Comparison of ENCODE assay signal across 9 cellular contexts in the genomic region with DNA sequence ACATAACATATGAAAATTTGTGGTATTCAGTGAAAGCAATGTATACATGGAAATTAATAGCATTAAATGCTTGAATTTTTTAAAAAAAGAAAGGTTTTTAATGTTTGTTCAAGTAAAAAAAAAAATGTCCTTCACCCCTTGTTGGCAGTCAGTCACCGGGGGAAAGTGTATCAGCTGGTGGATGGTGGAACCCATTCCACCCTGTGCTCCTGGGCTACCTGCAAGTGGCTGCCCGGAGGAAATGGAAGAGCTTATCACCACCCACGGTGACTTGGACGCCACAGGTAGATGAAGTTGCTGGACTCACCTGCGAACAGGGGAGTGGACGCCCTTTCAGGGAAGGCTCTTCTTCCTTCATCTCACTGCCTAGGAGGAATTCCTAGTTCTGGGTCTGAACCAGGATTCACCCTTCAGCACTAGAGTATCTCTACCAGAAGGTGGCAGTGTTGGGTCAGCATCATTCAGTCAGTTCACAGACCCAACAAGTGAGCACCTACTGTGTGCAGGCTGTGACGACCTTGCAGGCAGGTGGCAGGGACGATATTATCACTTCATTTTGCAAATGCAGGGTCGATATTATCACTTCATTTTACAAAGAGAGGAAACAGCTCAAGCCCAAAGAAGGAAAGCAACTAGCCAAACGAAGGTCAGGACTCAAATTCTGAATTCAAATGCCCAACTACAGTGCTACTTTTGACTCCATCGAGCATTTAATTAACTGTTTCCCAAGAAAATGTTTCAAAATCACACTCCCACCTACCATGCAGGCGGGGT. TPM values are rescaled to one million over a fixed set of nuclear protein-coding genes. Genes with fewer than 3 reads are reported as not detected.
A peak's percentile ranks its signal among the peaks of the same experiment; 100 is the strongest.
DNase-seq lines count a peak whose midpoint lies in the region; ATAC-seq, FAIRE-seq and TF ChIP-seq lines count a peak whose summit lies in the region.
"Had no signal": no experiment of that assay in that cellular context is flagged by ENCODE, and none has a peak within 500 bp of the region (broad histone marks: within the 10 kb centered on the region; RNA-seq: fewer than 3 reads in every experiment).

No MANE protein-coding gene starts in this region.

- no peak overlapping the region for H3K27ac ChIP-seq in DND-41 (ENCODE audit: low read length)

- peak; percentile 48 for DNase-seq in DND-41
- DNase-seq in HTR-8/SVneo (ENCODE audit: insufficient read length, low spot score): peak; percentile 74
- peak; percentile 54 for DNase-seq in RKO (ENCODE audit: low spot score)
- DNase-seq in MCF 10A (ENCODE audit: unreplicated experiment): peak; percentile 73
- DNase-seq in stimulated activated CD4-positive, alpha-beta T cell treated with anti-CD3 and anti-CD28 coated beads, Interleukin-2, amount 100 ng/mL, for 4 hours (ENCODE audit: low read depth): peak; percentile 6
- DNase-seq: activated B cell treated with CpG ODN at 0.5 μM for 24 hours had no signal

- no peaks in the 10 kb centered on the region for H3K9me3 ChIP-seq in DND-41 (ENCODE audit: insufficient read depth, low read length, severe bottlenecking)

- no TSS peak for BruUV-seq in MCF 10A (replicated peaks; lab: Mats Ljungman, UMichigan)

- no peaks in the 10 kb centered on the region for H3K79me2 ChIP-seq in DND-41 (ENCODE audit: insufficient read depth, low read length)

- no peaks in the 10 kb centered on the region for H3K4me1 Mint-ChIP-seq in MCF 10A (ENCODE audit: insufficient read depth, unreplicated experiment)

- no peaks in the 10 kb centered on the region for H3K36me3 Mint-ChIP-seq in MCF 10A (ENCODE audit: insufficient read depth, unreplicated experiment)

- no peak overlapping the region for H3K4me2 ChIP-seq in DND-41 (ENCODE audit: insufficient read depth, low read length)

- ATAC-seq in DND-41 (ENCODE audit: insufficient read depth, low read depth) (0 out of 3 replicates have a peak, but pooled peaks have one; percentile 27), HG02623 (IDR thresholded peaks at IDR 0.05; ENCODE audit: unreplicated experiment) (no peak), HG03097 (IDR thresholded peaks at IDR 0.05; ENCODE audit: low FRiP score, unreplicated experiment) (no peak)

- peaks cover 14% of the 10 kb centered on the region for H3K4me1 ChIP-seq in DND-41 (ENCODE audit: insufficient read depth, low read length)

- FAIRE-seq in HTR-8/SVneo (lab: Jason Lieb, UNC): peak; percentile 26
- FAIRE-seq in islet of Langerhans (lab: Jason Lieb, UNC): peak; percentile 62

- no peak overlapping the region for H3K9ac ChIP-seq in DND-41 (ENCODE audit: low read depth, low read length)

- POLR2A ChIA-PET in MCF 10A (lab: Yijun Ruan, JAX): interaction anchor here (1.2 to 2.9 kb wide), 2 partner anchors 141 to 180 kb away, joined by 3 to 12 read pairs; partner anchors contain the start of gene CENPA

- no peak overlapping the region for H3K4me3 ChIP-seq in DND-41 (ENCODE audit: low read depth in 1 of 2, low read length in 2 of 2)

- no peak overlapping the region for H3K4me3 Mint-ChIP-seq in MCF 10A (ENCODE audit: unreplicated experiment)
- H3K4me3 Mint-ChIP-seq: activated B cell treated with CpG ODN at 0.5 μM for 24 hours had no signal

- TF ChIP-seq CTCF in DND-41 (IDR thresholded peaks at IDR 0.05; ENCODE audit: borderline replicate concordance, extremely low read depth, low read length, poor library complexity, severe bottlenecking): peak; percentile 84
- TF ChIP-seq CTCF in MCF 10A (IDR thresholded peaks at IDR 0.05; ENCODE audit: unreplicated experiment): peak; percentile 83

- H2AFZ ChIP-seq in DND-41 (ENCODE audit: low read depth, low read length): no peak overlapping the region

- H3K9me3 Mint-ChIP-seq in MCF 10A (ENCODE audit: unreplicated experiment): no peaks in the 10 kb centered on the region

- H3K27me3 ChIP-seq in DND-41 (ENCODE audit: insufficient read depth, low read length, poor library complexity): no peaks in the 10 kb centered on the region

- H3K27ac Mint-ChIP-seq in MCF 10A (ENCODE audit: low read depth, unreplicated experiment): no peak overlapping the region
- H3K27ac Mint-ChIP-seq: activated B cell treated with CpG ODN at 0.5 μM for 24 hours had no signal

- peaks cover 85% of the 10 kb centered on the region for H3K27me3 Mint-ChIP-seq in MCF 10A (ENCODE audit: insufficient read depth, unreplicated experiment)

- intact Hi-C loops in MCF 10A (cut with micrococcal nuclease): loop anchor here (1.0 to 5.0 kb wide), 2 partner anchors 140 to 337 kb away; no protein-coding TSS in a partner anchor

- CTCF ChIA-PET in MCF 10A (lab: Yijun Ruan, JAX): interaction anchor here (0.6 to 7.3 kb wide), 43 partner anchors 8 to 1990 kb away, joined by 3 to 305 read pairs (median 4); partner anchors contain the start of genes CIB4 and SLC35F6

- no peaks in the 10 kb centered on the region for H4K20me1 ChIP-seq in DND-41 (ENCODE audit: insufficient read depth, low read length)

- no peaks in the 10 kb centered on the region for H3K36me3 ChIP-seq in DND-41 (ENCODE audit: insufficient read depth, low read length)

RNA-seq across cellular contexts. Expression of gene CIB4, which starts 35.8 kb away (rescaled TPM):
- total RNA-seq in MCF 10A (2022): not detected in 2 replicates
- total RNA-seq: activated B cell treated with CpG ODN at 0.5 μM for 24 hours had no signal

Comparison
In these comparisons a context has a peak if more than half of its experiments do, and no peak if none do; other contexts are left out.
1. DNase-seq: peak in every context shown above with its lines; median percentile 74 in HTR-8/SVneo; 73 in MCF 10A; 54 in RKO; 48 in DND-41; 6 in stimulated activated CD4-positive, alpha-beta T cell treated with anti-CD3 and anti-CD28 coated beads, Interleukin-2, amount 100 ng/mL, for 4 hours.